ENCODE assay signal across 11 cellular contexts in genomic region chr18:109130-109921, GRCh38. TPM values are rescaled to one million over a fixed set of nuclear protein-coding genes. Genes with fewer than 3 reads are reported as not detected.
DNase-seq lines count a peak whose midpoint lies in the region; ATAC-seq, FAIRE-seq and TF ChIP-seq lines count a peak whose summit lies in the region.
"Not testable (repeated sequence)": the region's sequence is repeated elsewhere in the genome, so short reads cannot be mapped to it uniquely, and the experiment has no call there.
"Had no signal": no experiment of that assay in that cellular context is flagged by ENCODE, and none has a peak within 500 bp of the region (broad histone marks: within the 10 kb centered on the region; RNA-seq: fewer than 3 reads in every experiment).

No MANE protein-coding gene starts in this region.

- H4K91ac ChIP-seq in H9 (ENCODE audit: insufficient read length, low read depth, low read length): not testable (repeated sequence)

- not testable (repeated sequence) for H2BK5ac ChIP-seq in H9 (ENCODE audit: insufficient read length, low read length)

- H3K9ac ChIP-seq in H9 (ENCODE audit: extremely low read depth, insufficient read length, low read length); GM12878 (ENCODE audit: control insufficient read depth, insufficient read depth, low read length): not testable (repeated sequence)

- not testable (repeated sequence) for H3T11ph ChIP-seq in H9 (ENCODE audit: low read length)

- H4K8ac ChIP-seq in H9 (replicated peaks; ENCODE audit: insufficient read length, low read depth, low read length): not testable (repeated sequence)

- intact Hi-C loops in GM12878 (cut with micrococcal nuclease; ENCODE audit: unreplicated experiment): not testable (repeated sequence)
- intact Hi-C loops in naive thymus-derived CD4-positive, alpha-beta T cell (cut with micrococcal nuclease): loop anchor here in 1 of 2 donors (5.0 kb wide), 1 partner anchor 368 kb away; no protein-coding TSS in a partner anchor

- CTCF ChIA-PET in GM12878 (lab: Yijun Ruan, JAX); naive thymus-derived CD4-positive, alpha-beta T cell (lab: Charles Lee): not testable (repeated sequence)

- BruUV-seq in GM12878 (replicated peaks; lab: Mats Ljungman, UMichigan): not testable (repeated sequence)

- H3K79me1 ChIP-seq in H9 (ENCODE audit: insufficient read depth, low read depth, low read length, poor library complexity, severe bottlenecking): not testable (repeated sequence)

- H3K27ac Mint-ChIP-seq in H9: peak overlapping the region in 1 of 3 experiments; percentile 40; a peak in 3 of 7 replicates
- peak overlapping the region in 2 of 9 donors; percentile 4 to 99 for H3K27ac Mint-ChIP-seq in naive thymus-derived CD4-positive, alpha-beta T cell

- H2BK20ac ChIP-seq in H9 (ENCODE audit: low read depth, low read length, poor library complexity, severe bottlenecking): not testable (repeated sequence)

- H3K18ac ChIP-seq in H9 (ENCODE audit: insufficient read length, low read depth, low read length): not testable (repeated sequence)

- not testable (repeated sequence) for H3K4me2 ChIP-seq in H9 (ENCODE audit: insufficient read depth, insufficient read length, low read length); GM12878 (ENCODE audit: control insufficient read depth, insufficient read depth)

- not testable (repeated sequence) for H4K5ac ChIP-seq in H9 (ENCODE audit: insufficient read length, low read depth, low read length)

- H3K56ac ChIP-seq in H9 (ENCODE audit: insufficient read length, low read depth, low read length): not testable (repeated sequence)

- H4K20me1 ChIP-seq in H9 (ENCODE audit: control insufficient read depth, insufficient read depth, insufficient read length); GM12878 (ENCODE audit: control insufficient read depth, insufficient read depth): not testable (repeated sequence)

- H3K36me3 Mint-ChIP-seq in H9 (ENCODE audit: insufficient read depth in 1 of 3, low read depth in 3 of 3): peaks cover 28 to 34% (median 34%) of the 10 kb centered on the region in 3 experiments
- peaks cover 0 to 26% (median 0%) of the 10 kb centered on the region in 5 donors for H3K36me3 Mint-ChIP-seq in naive thymus-derived CD4-positive, alpha-beta T cell

- H2BK120ac ChIP-seq in H9 (ENCODE audit: low read depth, low read length, poor library complexity, severe bottlenecking): not testable (repeated sequence)

- H2AFZ ChIP-seq in H9 (ENCODE audit: low read length); GM12878 (ENCODE audit: control insufficient read depth, low read depth, low read length): not testable (repeated sequence)

- not testable (repeated sequence) for H3K4me1 Mint-ChIP-seq in H9
- H3K4me1 Mint-ChIP-seq in naive thymus-derived CD4-positive, alpha-beta T cell: peaks cover 4 to 14% (median 7%) of the 10 kb centered on the region in 7 donors

- not testable (repeated sequence) for H3K23ac ChIP-seq in H9 (ENCODE audit: insufficient read length, low read depth, low read length)

- H3K79me2 ChIP-seq in H9 (ENCODE audit: insufficient read depth, low read length); GM12878 (ENCODE audit: control insufficient read depth, insufficient read depth, low read length): not testable (repeated sequence)

- H3K14ac ChIP-seq in H9 (ENCODE audit: insufficient read depth, low read length): not testable (repeated sequence)

- not testable (repeated sequence) for H2BK12ac ChIP-seq in H9 (ENCODE audit: insufficient read length, low read depth, low read length)

- peaks cover 56% of the 10 kb centered on the region for H3K9me3 ChIP-seq in H9 (ENCODE audit: control insufficient read depth, low read depth, low read length)
- H3K9me3 ChIP-seq in WERI-Rb-1 (ENCODE audit: severe bottlenecking); GM12878 (replicated peaks; ENCODE audit: control insufficient read depth, insufficient read depth, low read length); naive thymus-derived CD4-positive, alpha-beta T cell (ENCODE audit: control insufficient read depth in 2 of 3, low read length in 3 of 3); thoracic aorta: not testable (repeated sequence)

- SMC1A ChIA-PET in GM12878 (lab: Charles Lee; ENCODE audit: uncharacterized antibody, unreplicated experiment): not testable (repeated sequence)

- peaks cover 56 to 58% of the 10 kb centered on the region in 2 experiments for H3K9me3 Mint-ChIP-seq in H9
- peaks cover 16 to 38% (median 30%) of the 10 kb centered on the region in 11 donors for H3K9me3 Mint-ChIP-seq in naive thymus-derived CD4-positive, alpha-beta T cell

- H3K36me3 ChIP-seq in WERI-Rb-1; GM12878 (ENCODE audit: control insufficient read depth in 2 of 2, insufficient read depth in 2 of 2, low read length in 1 of 2); naive thymus-derived CD4-positive, alpha-beta T cell (ENCODE audit: control insufficient read depth in 2 of 3, insufficient read depth in 3 of 3, low read length in 3 of 3); thoracic aorta: not testable (repeated sequence)

- not testable (repeated sequence) for H2BK15ac ChIP-seq in H9 (ENCODE audit: low read depth, low read length)

- H3K4ac ChIP-seq in H9 (ENCODE audit: low read depth, low read length): not testable (repeated sequence)

- 0 out of 2 replicates have a peak, but pooled peaks have one; percentile 17 for TF ChIP-seq RAD21 in GM12878 (IDR thresholded peaks at IDR 0.05; ENCODE audit: insufficient read depth, low read depth, low read length)

- no CpG with 5 or more reads among the region's 7 CpGs for WGBS in H9 (ENCODE audit: extremely low coverage, insufficient read length, low lambda C conversion rate)
- WGBS in GM12878 (ENCODE audit: insufficient coverage, insufficient replicate concordance, low lambda C conversion rate, missing lambda C conversion rate): 16% methylated on average over 7 of the region's 7 CpGs

- POLR2A ChIA-PET in GM12878 (lab: Charles Lee); naive thymus-derived CD4-positive, alpha-beta T cell (lab: Charles Lee): not testable (repeated sequence)

- ATAC-seq in GM12878: not testable (repeated sequence)
- peak; percentile 6 for ATAC-seq in naive thymus-derived CD4-positive, alpha-beta T cell
- ATAC-seq in thoracic aorta (ENCODE audit: insufficient number of reproducible peaks, low FRiP score, low read depth): peak; percentile 27

- DNase-seq in ELR (ENCODE audit: low read depth) (peak; percentile 40), H9 (peak; percentile 32), M059J (ENCODE audit: low read depth) (peak; percentile 27), WERI-Rb-1 (peak; percentile 86), fibroblast of villous mesenchyme (ENCODE audit: low read depth) (peak; percentile 39)
- DNase-seq in GM12878 (ENCODE audit: low read depth, low spot score); thoracic aorta (ENCODE audit: low spot score): not testable (repeated sequence)
- DNase-seq in naive thymus-derived CD4-positive, alpha-beta T cell: peak in 8 of 9 donors; percentile 37 to 75 (median 60)

- TF ChIP-seq CTCF in H9 (conservative IDR thresholded peaks at IDR 0.05) (peak; percentile 61; the same call in 2 of the 3 replicates), WERI-Rb-1 (IDR thresholded peaks at IDR 0.05; ENCODE audit: low read depth, low read length) (0 out of 2 replicates have a peak, but pooled peaks have one; percentile 14), GM12878 (IDR thresholded peaks at IDR 0.05 in 2 of 3, conservative IDR thresholded peaks at IDR 0.05 in 1 of 3; ENCODE audit: control insufficient read depth in 2 of 3, extremely low read depth in 1 of 3, insufficient read depth in 1 of 3, low read depth in 3 of 3, low read length in 3 of 3) (peak in 1 of 3 experiments; percentile 16; a peak in 1 of 6 replicates)
- TF ChIP-seq CTCF in fibroblast of villous mesenchyme (IDR thresholded peaks at IDR 0.05; ENCODE audit: insufficient read depth, low read depth, low read length); thoracic aorta (IDR thresholded peaks at IDR 0.05): not testable (repeated sequence)

- in situ Hi-C loops in GM12878 (cut with MboI): not testable (repeated sequence)

- not testable (repeated sequence) for H3K27me3 ChIP-seq in H9 (ENCODE audit: insufficient read depth, low read length); WERI-Rb-1 (ENCODE audit: insufficient read depth, low read depth, severe bottlenecking); GM12878 (replicated peaks in 1 of 2; ENCODE audit: control insufficient read depth in 2 of 2, insufficient read depth in 2 of 2, low read length in 1 of 2); naive thymus-derived CD4-positive, alpha-beta T cell (ENCODE audit: control insufficient read depth in 2 of 2, insufficient read depth in 2 of 2, low read length in 2 of 2); thoracic aorta (replicated peaks; ENCODE audit: insufficient read depth)

- not testable (repeated sequence) for H3K4me3 Mint-ChIP-seq in H9; naive thymus-derived CD4-positive, alpha-beta T cell

- H3K23me2 ChIP-seq in H9 (ENCODE audit: insufficient read length, low read depth, low read length, poor library complexity, severe bottlenecking): not testable (repeated sequence)

- H3K4me1 ChIP-seq in H9 (ENCODE audit: insufficient read depth, low read length); GM12878 (ENCODE audit: control insufficient read depth, insufficient read depth, low read length); naive thymus-derived CD4-positive, alpha-beta T cell (ENCODE audit: control insufficient read depth in 2 of 2, insufficient read depth in 2 of 2, low read length in 2 of 2); thoracic aorta (ENCODE audit: control insufficient read depth in 1 of 2, low read depth in 2 of 2): not testable (repeated sequence)

- not testable (repeated sequence) for H2AK5ac ChIP-seq in H9 (ENCODE audit: insufficient read length, low read length)

- FAIRE-seq in GM12878 (lab: Jason Lieb, UNC): not testable (repeated sequence)

- TF ChIP-seq POLR2A in GM12878 (IDR thresholded peaks at IDR 0.05; ENCODE audit: low read depth, low read length): not testable (repeated sequence)

- not testable (repeated sequence) for TF ChIP-seq EP300 in GM12878 (IDR thresholded peaks at IDR 0.05; ENCODE audit: borderline replicate concordance in 1 of 2, control insufficient read depth in 1 of 2, low read depth in 2 of 2, low read length in 2 of 2)

- H3K27ac ChIP-seq in H9 (ENCODE audit: insufficient read length, low read depth, low read length); WERI-Rb-1; GM12878 (ENCODE audit: control insufficient read depth, insufficient read depth); naive thymus-derived CD4-positive, alpha-beta T cell (ENCODE audit: low read depth, low read length); thoracic aorta: not testable (repeated sequence)

- H3K4me3 ChIP-seq in WERI-Rb-1 (ENCODE audit: low read depth, low read length); GM12878; fibroblast of villous mesenchyme (ENCODE audit: low read depth, low read length); naive thymus-derived CD4-positive, alpha-beta T cell (ENCODE audit: low read length); thoracic aorta: not testable (repeated sequence)

- H3K27me3 Mint-ChIP-seq in H9 (ENCODE audit: low read depth): peaks cover 35% of the 10 kb centered on the region
- not testable (repeated sequence) for H3K27me3 Mint-ChIP-seq in naive thymus-derived CD4-positive, alpha-beta T cell

- RAD21 ChIA-PET in GM12878 (lab: Charles Lee; ENCODE audit: unreplicated experiment): not testable (repeated sequence)

RNA-seq across cellular contexts. Expression of gene USP14, which starts 49.0 kb away (rescaled TPM):
- total RNA-seq in H9 (2021) (92.1 and 94.0 TPM in 2 replicates), GM12878 (2014; rRNA removed) (14.3 and 16.7 TPM in 2 replicates), GM12878 (2014; rRNA removed; fragmentation: Illumina TruSeq; extraction: Trizol) (16.8 and 17.2 TPM in 2 replicates), GM12878 (2021) (57.0 and 64.1 TPM in 2 replicates), fibroblast of villous mesenchyme (21.6 and 27.6 TPM in 2 replicates), thoracic aorta (10 to 100 TPM; 26.2 to 33.3 TPM)
- 9.9 and 42.3 TPM in 2 replicates for total RNA-seq in M059J (2014; rRNA removed; shearing (Covaris generic))
- 37.7 and 45.3 TPM in 2 replicates for total RNA-seq in GM12878 (2013; cell fraction: nucleolus; rRNA removed)
- polyA plus RNA-seq in GM12878 (2011; ENCODE audit: low read depth): 17.8 TPM
- polyA plus RNA-seq in GM12878 (2011; rRNA removed) (29.3 and 40.0 TPM in 2 replicates), GM12878 (2014; fragmentation: Illumina TruSeq; extraction: Trizol) (70.7 and 93.2 TPM in 2 replicates), GM12878 (2014; fragmentation: Nextera tagmentation; extraction: Ambion mirVana) (10 to 100 TPM; 20.3 to 30.0 TPM), GM12878 (2014; rRNA removed) (19.2 and 21.4 TPM in 2 replicates), GM12878 (2016; fragmentation: Nextera tagmentation; extraction: Ambion mirVana) (100 to 1,000 TPM; 122 to 127 TPM)
- 9.4 and 12.9 TPM in 2 replicates for polyA plus RNA-seq in GM12878 (2011; cell fraction: cytosol; rRNA removed)
- 15.2 and 20.5 TPM in 2 replicates for polyA plus RNA-seq in GM12878 (2011; cell fraction: nucleus; rRNA removed)
- 25.4 and 36.6 TPM in 2 replicates for polyA plus RNA-seq in GM12878 (2012)
- polyA minus RNA-seq in GM12878 (2011; rRNA and poly(A)+ RNA removed): 9.3 and 15.1 TPM in 2 replicates
- polyA minus RNA-seq in GM12878 (2011; cell fraction: cytosol; rRNA and poly(A)+ RNA removed): 16.3 and 21.8 TPM in 2 replicates
- polyA minus RNA-seq in GM12878 (2011; cell fraction: nucleus; rRNA and poly(A)+ RNA removed): 7.4 and 12.3 TPM in 2 replicates
- total RNA-seq in naive thymus-derived CD4-positive, alpha-beta T cell: 10 to 100 TPM; 39.2 to 70.6 (median 43.5) TPM
- polyA plus RNA-seq in naive thymus-derived CD4-positive, alpha-beta T cell: 10 to 100 TPM; 34.0 to 54.6 TPM

RNA-seq across cellular contexts. Expression of gene TUBB8B, which starts 59.9 kb away (rescaled TPM):
- 0.72 and 1.0 TPM in 2 replicates for total RNA-seq in H9 (2021)
- not detected in 2 replicates for total RNA-seq in M059J (2014; rRNA removed; shearing (Covaris generic))
- not detected in 2 replicates for total RNA-seq in GM12878 (2013; cell fraction: nucleolus; rRNA removed)
- not detected in 2 replicates for total RNA-seq in GM12878 (2014; rRNA removed)
- total RNA-seq in GM12878 (2014; rRNA removed; fragmentation: Illumina TruSeq; extraction: Trizol): not detected in 2 replicates
- not detected in 2 replicates for total RNA-seq in GM12878 (2021)
- polyA plus RNA-seq in GM12878 (2011; ENCODE audit: low read depth): not detected
- not detected in 2 replicates for polyA plus RNA-seq in GM12878 (2011; rRNA removed)
- not detected in 2 replicates for polyA plus RNA-seq in GM12878 (2011; cell fraction: cytosol; rRNA removed)
- polyA plus RNA-seq in GM12878 (2011; cell fraction: nucleus; rRNA removed): not detected in 2 replicates
- polyA plus RNA-seq in GM12878 (2012): not detected in 2 replicates
- polyA plus RNA-seq in GM12878 (2014; fragmentation: Illumina TruSeq; extraction: Trizol): not detected in 2 replicates
- not detected for polyA plus RNA-seq in GM12878 (2014; fragmentation: Nextera tagmentation; extraction: Ambion mirVana)
- polyA plus RNA-seq in GM12878 (2014; rRNA removed): not detected in 2 replicates
- not detected for polyA plus RNA-seq in GM12878 (2016; fragmentation: Nextera tagmentation; extraction: Ambion mirVana)
- not detected in 2 replicates for polyA minus RNA-seq in GM12878 (2011; rRNA and poly(A)+ RNA removed)
- not detected in 2 replicates for polyA minus RNA-seq in GM12878 (2011; cell fraction: cytosol; rRNA and poly(A)+ RNA removed)
- not detected in 2 replicates for polyA minus RNA-seq in GM12878 (2011; cell fraction: nucleus; rRNA and poly(A)+ RNA removed)
- 0.32 and 0.43 TPM in 2 replicates for total RNA-seq in fibroblast of villous mesenchyme
- total RNA-seq in naive thymus-derived CD4-positive, alpha-beta T cell: not detected
- polyA plus RNA-seq in naive thymus-derived CD4-positive, alpha-beta T cell: not detected
- not detected for total RNA-seq in thoracic aorta
- total RNA-seq: activated CD8-positive, alpha-beta memory T cell treated with anti-CD3 and anti-CD28 coated beads for 36 hours; occipital lobe; temporal lobe had no signal
